9 cellular contexts compared by ENCODE assay signal in genomic region chr6:16414205-16414604, GRCh38.
DNase-seq lines count a peak whose midpoint lies in the region; ATAC-seq lines count a peak whose summit lies in the region.
"Had no signal": no experiment of that assay in that cellular context is flagged by ENCODE, and none has a peak within 500 bp of the region (broad histone marks: within the 10 kb centered on the region; RNA-seq: fewer than 3 reads in every experiment).

No MANE protein-coding gene starts in this region.

- H3K36me3 Mint-ChIP-seq in T-helper 17 cell (ENCODE audit: low read depth) (no peaks in the 10 kb centered on the region), memory B cell (no peaks in the 10 kb centered on the region)

- H3K9me3 Mint-ChIP-seq in memory B cell: no peaks in the 10 kb centered on the region

- no peaks in the 10 kb centered on the region for H3K27me3 Mint-ChIP-seq in T-helper 17 cell
- H3K27me3 Mint-ChIP-seq in memory B cell: no peaks in the 10 kb centered on the region

- peaks cover 43% of the 10 kb centered on the region for H3K4me1 Mint-ChIP-seq in T-helper 17 cell
- peaks cover 30% of the 10 kb centered on the region for H3K4me1 Mint-ChIP-seq in memory B cell

- H3K4me3 Mint-ChIP-seq in T-helper 17 cell (peak overlapping the region; percentile 90), memory B cell (peak overlapping the region; percentile 88)

- DNase-seq in T-helper 17 cell: no peak
- no peak for DNase-seq in memory B cell (ENCODE audit: low spot score in 2 of 2)
- DNase-seq in T1000 (lab: John Stamatoyannopoulos, UW): no peak
- no peak for DNase-seq in HT-29 (ENCODE audit: low spot score)
- no peak for DNase-seq in SKM-1 treated with dmso at 0.1 percent for 144 hours (lab: John Stamatoyannopoulos, UW; ENCODE audit: unreplicated experiment)
- DNase-seq: body of pancreas had no signal

- ATAC-seq in GM18867 (IDR thresholded peaks at IDR 0.05; ENCODE audit: unreplicated experiment): peak; percentile 53
- peak; percentile 51 for ATAC-seq in HG02571 (IDR thresholded peaks at IDR 0.05; ENCODE audit: unreplicated experiment)
- peak; percentile 50 for ATAC-seq in T-helper 17 cell
- peak; percentile 23 for ATAC-seq in memory B cell (ENCODE audit: low read depth)
- ATAC-seq in GM19324 (IDR thresholded peaks at IDR 0.05; ENCODE audit: low FRiP score, unreplicated experiment): no peak
- ATAC-seq: body of pancreas had no signal

- peak overlapping the region; percentile 96 for H3K27ac Mint-ChIP-seq in T-helper 17 cell
- H3K27ac Mint-ChIP-seq in memory B cell: peak overlapping the region; percentile 97

- H3K9me3 ChIP-seq in T-helper 17 cell (ENCODE audit: control insufficient read depth, low read length, poor library complexity, severe bottlenecking): no peaks in the 10 kb centered on the region
- H3K9me3 ChIP-seq: body of pancreas had no signal
